Comparison of ENCODE assay signal across 1 cellular context in genomic region chr4:113849771-113850170, GRCh38.
TF ChIP-seq lines count a peak whose summit lies in the region.

No MANE protein-coding gene starts in this region.

TF ChIP-seq in HepG2, 621 proteins besides CTCF, POLR2A, EP300 and RAD21 (continued from another document):
- TF ChIP-seq ZNF770 (CRISPR knock-in tag; IDR thresholded peaks at IDR 0.05) (no peak), ATAD3A (CRISPR knock-in tag; IDR thresholded peaks at IDR 0.05) (no peak), ZNF121 (CRISPR knock-in tag; IDR thresholded peaks at IDR 0.05) (no peak), THAP7 (CRISPR knock-in tag; IDR thresholded peaks at IDR 0.05) (no peak), ZNF331 (CRISPR knock-in tag; IDR thresholded peaks at IDR 0.05) (no peak)
TF ChIP-seq in HepG2: peak in this region for 0.
